In genomic region chr6:122620428-122620827, GRCh38 we compare ENCODE assay signal across 28 cellular contexts. TPM values are rescaled to one million over a fixed set of nuclear protein-coding genes. Genes with fewer than 3 reads are reported as not detected.
"Had no signal": no experiment of that assay in that cellular context is flagged by ENCODE, and none has a peak within 500 bp of the region (broad histone marks: within the 10 kb centered on the region; RNA-seq: fewer than 3 reads in every experiment).

No MANE protein-coding gene starts in this region.

- ATAC-seq: body of pancreas; effector memory CD8-positive, alpha-beta T cell; gastroesophageal sphincter; left cardiac atrium; left ventricle myocardium superior; natural killer cell treated with Interleukin-12 subunit alpha and Interleukin-12 subunit beta and Interleukin-15 and Interleukin-18, amount 100 ng/mL, for 72 hours had no signal

- H3K27ac Mint-ChIP-seq: activated B cell treated with CpG ODN at 0.5 μM for 24 hours; activated naive CD4-positive, alpha-beta T cell treated with anti-CD3 and anti-CD28 coated beads for 36 hours; activated naive CD8-positive, alpha-beta T cell treated with anti-CD3 and anti-CD28 coated beads for 36 hours; activated T-helper 1 cell treated with anti-CD3 and anti-CD28 coated beads, Interleukin-12 subunit alpha, Interleukin-12 subunit beta, Interleukin-2, Interleukin-4 antibody, amounts not matched to agents 30 ng/mL and 10 ng/mL and 1 ng/mL, durations not matched to agents 14 hours and 24 hours and 36 hours; effector memory CD8-positive, alpha-beta T cell; natural killer cell treated with Interleukin-12 subunit alpha and Interleukin-12 subunit beta and Interleukin-15 and Interleukin-18, amount 100 ng/mL, for 72 hours had no signal

- H3K27ac ChIP-seq: adrenal gland, body of pancreas, coronary artery, gastroesophageal sphincter, hepatocyte, right atrium auricular region, tibial nerve had no signal

- H2AFZ ChIP-seq: hepatocyte had no signal

- DNase-seq: activated B cell treated with CpG ODN at 0.5 μM for 24 hours; activated CD4-positive, alpha-beta T cell treated with anti-CD3 and anti-CD28 coated beads for 4 hours; activated CD4-positive, alpha-beta T cell treated with anti-CD3 and anti-CD28 coated beads, Interleukin-2, amount 50 U/mL, for 4 hours; activated CD8-positive, alpha-beta memory T cell treated with anti-CD3 and anti-CD28 coated beads for 24 hours; activated effector memory CD4-positive, alpha-beta T cell treated with anti-CD3 and anti-CD28 coated beads, Interleukin-2, amount 50 U/mL, for 16 hours; activated naive CD4-positive, alpha-beta T cell treated with anti-CD3 and anti-CD28 coated beads for 36 hours; activated naive CD8-positive, alpha-beta T cell treated with anti-CD3 and anti-CD28 coated beads for 36 hours; activated T-cell treated with anti-CD3 and anti-CD28 coated beads, Interleukin-2, amount 50 U/mL, for 1 hour; adrenal gland; aorta; body of pancreas; dorsolateral prefrontal cortex; effector memory CD8-positive, alpha-beta T cell; erythroblast; left cardiac atrium; left ventricle myocardium superior; mucosa of descending colon; stimulated activated CD4-positive, alpha-beta T cell treated with anti-CD3 and anti-CD28 coated beads, Interleukin-2, amount 100 ng/mL, for 24 hours; stimulated activated naive CD4-positive, alpha-beta T cell; T1000 had no signal

- H3K9me3 ChIP-seq: adrenal gland, body of pancreas, gastroesophageal sphincter, mucosa of descending colon, right atrium auricular region, tibial nerve had no signal

- H3K36me3 ChIP-seq: adrenal gland, gastroesophageal sphincter, right atrium auricular region, tibial nerve had no signal

- H3K36me3 Mint-ChIP-seq: activated naive CD8-positive, alpha-beta T cell treated with anti-CD3 and anti-CD28 coated beads for 36 hours; natural killer cell treated with Interleukin-12 subunit alpha and Interleukin-12 subunit beta and Interleukin-15 and Interleukin-18, amount 100 ng/mL, for 72 hours had no signal

- H3K4me1 Mint-ChIP-seq: activated B cell treated with CpG ODN at 0.5 μM for 24 hours; activated naive CD8-positive, alpha-beta T cell treated with anti-CD3 and anti-CD28 coated beads for 36 hours had no signal

- H3K9me3 Mint-ChIP-seq: activated naive CD4-positive, alpha-beta T cell treated with anti-CD3 and anti-CD28 coated beads for 36 hours; activated naive CD8-positive, alpha-beta T cell treated with anti-CD3 and anti-CD28 coated beads for 36 hours; activated T-helper 1 cell treated with anti-CD3 and anti-CD28 coated beads, Interleukin-12 subunit alpha, Interleukin-12 subunit beta, Interleukin-2, Interleukin-4 antibody, amounts not matched to agents 30 ng/mL and 10 ng/mL and 1 ng/mL, durations not matched to agents 14 hours and 24 hours and 36 hours had no signal

- H3K4me3 Mint-ChIP-seq: activated B cell treated with CpG ODN at 0.5 μM for 24 hours; activated naive CD4-positive, alpha-beta T cell treated with anti-CD3 and anti-CD28 coated beads for 36 hours; activated naive CD8-positive, alpha-beta T cell treated with anti-CD3 and anti-CD28 coated beads for 36 hours; activated T-helper 1 cell treated with anti-CD3 and anti-CD28 coated beads, Interleukin-12 subunit alpha, Interleukin-12 subunit beta, Interleukin-2, Interleukin-4 antibody, amounts not matched to agents 30 ng/mL and 10 ng/mL and 1 ng/mL, durations not matched to agents 14 hours and 24 hours and 36 hours; effector memory CD8-positive, alpha-beta T cell; natural killer cell treated with Interleukin-12 subunit alpha and Interleukin-12 subunit beta and Interleukin-15 and Interleukin-18, amount 100 ng/mL, for 72 hours had no signal

- H3K4me3 ChIP-seq: adrenal gland, body of pancreas, coronary artery, dorsolateral prefrontal cortex, gastroesophageal sphincter, hepatocyte, mucosa of descending colon, right atrium auricular region, smooth muscle cell, tibial nerve had no signal

- H3K27me3 ChIP-seq: adrenal gland, body of pancreas, hepatocyte, right atrium auricular region, tibial nerve had no signal

- H3K4me2 ChIP-seq: hepatocyte, smooth muscle cell had no signal

- H3K4me1 ChIP-seq: adrenal gland, body of pancreas, gastroesophageal sphincter, right atrium auricular region, tibial nerve had no signal

RNA-seq across cellular contexts. Expression of gene PKIB, which starts 10.2 kb away (rescaled TPM):
- total RNA-seq: activated T-helper 1 cell treated with anti-CD3 and anti-CD28 coated beads, Interleukin-12 subunit alpha, Interleukin-12 subunit beta, Interleukin-2, Interleukin-4 antibody, amounts not matched to agents 30 ng/mL and 10 ng/mL and 1 ng/mL, durations not matched to agents 14 hours and 24 hours and 36 hours; natural killer cell treated with Interleukin-12 subunit alpha and Interleukin-12 subunit beta and Interleukin-15 and Interleukin-18, amount 100 ng/mL, for 72 hours; right atrium auricular region had no signal
